ENCODE assay signal across 2 cellular contexts in genomic region chr7:72781631-72782030, GRCh38.
TF ChIP-seq lines count a peak whose summit lies in the region.

No MANE protein-coding gene starts in this region.

TF ChIP-seq in WTC11, 78 proteins besides CTCF, POLR2A, EP300 and RAD21:
- no peak for TF ChIP-seq OVOL2 (CRISPR knock-in tag; IDR thresholded peaks at IDR 0.05; ENCODE audit: borderline replicate concordance)
- TF ChIP-seq SMAD4 (CRISPR knock-in tag; IDR thresholded peaks at IDR 0.05) = no peak
- TF ChIP-seq ZNF671 (CRISPR knock-in tag; IDR thresholded peaks at IDR 0.05) = no peak
- TF ChIP-seq MLX (CRISPR knock-in tag; IDR thresholded peaks at IDR 0.05) = no peak
- TF ChIP-seq HMGA2 (CRISPR knock-in tag; IDR thresholded peaks at IDR 0.05) = no peak
- no peak for TF ChIP-seq FOXK1 (CRISPR knock-in tag; IDR thresholded peaks at IDR 0.05)
- TF ChIP-seq NFYB (CRISPR knock-in tag; conservative IDR thresholded peaks at IDR 0.05; ENCODE audit: low read depth) = no peak
- TF ChIP-seq CBFB (CRISPR knock-in tag; IDR thresholded peaks at IDR 0.05; ENCODE audit: low read depth) = no peak
- no peak for TF ChIP-seq ZNF281 (CRISPR knock-in tag; IDR thresholded peaks at IDR 0.05)
- no peak for TF ChIP-seq ZNF121 (CRISPR knock-in tag; IDR thresholded peaks at IDR 0.05)
- no peak for TF ChIP-seq IRF2 (CRISPR knock-in tag; IDR thresholded peaks at IDR 0.05; ENCODE audit: borderline replicate concordance, low read depth)
- no peak for TF ChIP-seq NFATC4 (CRISPR knock-in tag; IDR thresholded peaks at IDR 0.05)
- no peak for TF ChIP-seq ZBTB43 (CRISPR knock-in tag; IDR thresholded peaks at IDR 0.05)
- TF ChIP-seq CDX4 (CRISPR knock-in tag; IDR thresholded peaks at IDR 0.05; ENCODE audit: borderline replicate concordance) = no peak
- no peak for TF ChIP-seq ATF3 (CRISPR knock-in tag; conservative IDR thresholded peaks at IDR 0.05)
- no peak for TF ChIP-seq NR3C1 (CRISPR knock-in tag; conservative IDR thresholded peaks at IDR 0.05; ENCODE audit: low read depth)
- no peak for TF ChIP-seq SMAD3 (CRISPR knock-in tag; IDR thresholded peaks at IDR 0.05; ENCODE audit: borderline replicate concordance)
- TF ChIP-seq CREM (CRISPR knock-in tag; IDR thresholded peaks at IDR 0.05) = no peak

TF ChIP-seq in endothelial cell of umbilical vein, 7 proteins besides CTCF, POLR2A, EP300 and RAD21:
- TF ChIP-seq EZH2 (IDR thresholded peaks at IDR 0.05; ENCODE audit: borderline replicate concordance, low read depth, low read length, severe bottlenecking) = no peak
TF ChIP-seq in endothelial cell of umbilical vein: peak in this region for 0.
